8 cellular contexts compared by ENCODE assay signal in the genomic region with DNA sequence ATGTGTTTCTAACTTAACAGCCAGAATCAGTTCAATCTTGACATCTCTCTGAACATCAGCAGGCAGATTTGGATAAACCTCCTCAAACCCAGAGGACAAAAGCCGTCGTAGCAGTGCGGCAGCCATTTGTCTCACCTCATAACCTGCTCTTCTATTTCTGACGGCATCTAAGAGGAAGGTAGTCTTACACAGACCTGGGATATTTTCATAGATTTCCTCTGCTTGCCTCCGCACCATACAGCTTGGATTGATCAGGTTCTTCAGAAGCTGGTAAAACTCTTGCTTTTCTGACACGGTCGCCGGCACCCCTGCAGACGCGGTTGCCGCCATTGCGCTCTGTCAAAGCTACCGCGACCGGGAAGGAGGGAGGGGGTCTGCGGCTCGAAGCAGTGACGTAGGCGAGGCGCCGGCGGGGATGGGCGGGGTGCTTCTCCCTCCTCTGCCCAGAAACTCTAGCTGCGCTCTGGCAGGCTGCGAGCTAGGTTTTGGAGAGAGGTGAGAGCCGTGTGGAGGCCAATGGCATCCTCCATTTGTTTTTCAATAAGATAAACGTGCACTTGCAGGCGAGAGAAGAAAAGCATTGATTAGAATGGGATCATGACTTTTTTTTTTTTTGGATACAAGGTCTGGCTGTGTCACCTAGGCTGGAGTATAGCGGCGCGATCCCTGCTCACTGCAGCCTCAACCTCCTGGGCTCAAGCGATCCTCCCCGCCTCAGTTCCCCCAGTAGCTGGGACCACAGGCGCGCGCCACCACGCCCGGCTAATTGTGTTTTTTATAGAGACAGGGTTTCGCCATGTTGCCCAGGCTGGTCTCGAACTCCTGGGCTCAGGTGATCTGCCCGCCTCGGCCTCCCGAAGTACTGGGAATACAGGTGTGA. TPM values are rescaled to one million over a fixed set of nuclear protein-coding genes. Genes with fewer than 3 reads are reported as not detected.
DNase-seq lines count a peak whose midpoint lies in the region; ATAC-seq and TF ChIP-seq lines count a peak whose summit lies in the region.

A gene (minus strand): TSS at position 347 of the 880 bp plus-strand sequence. CDS start 17 bp downstream, at position 330.

- POLR2A ChIA-PET in activated B cell treated with CpG ODN at 0.5 μM for 24 hours (lab: Charles Lee) = interaction anchor here (0.6 to 1.6 kb wide), 15 partner anchors 8 to 1275 kb away, joined by 3 to 15 read pairs (median 4); a partner anchor contains a TSS

- in situ Hi-C loops in ACHN (cut with HindIII; ENCODE audit: low pct_ligation_motif_present, low pct_unique_long_range_greater_than_20kb, low sequenced_read_pairs) = no loop called here

- peaks cover 39% of the 10 kb centered on the region for H3K4me1 Mint-ChIP-seq in activated B cell treated with CpG ODN at 0.5 μM for 24 hours
- peaks cover 33 to 59% of the 10 kb centered on the region in 2 donors for H3K4me1 Mint-ChIP-seq in immature natural killer cell

- peak; percentile 82 for DNase-seq in ACHN
- DNase-seq in NCI-H2227 treated with DMSO at 0.1 percent for 48 hours (lab: John Stamatoyannopoulos, UW) = peak; percentile 93
- DNase-seq in activated B cell treated with CpG ODN at 0.5 μM for 24 hours = peak; percentile 82
- DNase-seq in cardiac fibroblast (ENCODE audit: low read depth in 2 of 2) = peak; percentile 85 to 86
- DNase-seq in immature natural killer cell = peak; percentile 87 to 88 (median 88)
- DNase-seq in smooth muscle cell of the brain vasculature (ENCODE audit: low read depth, low spot score) = peak; percentile 43

- no peak for TF ChIP-seq CTCF in activated B cell treated with CpG ODN at 0.5 μM for 24 hours (IDR thresholded peaks at IDR 0.05)
- no peak for TF ChIP-seq CTCF in cardiac fibroblast (IDR thresholded peaks at IDR 0.05; ENCODE audit: low read depth, low read length)

- intact Hi-C loops in activated B cell treated with CpG ODN at 0.5 μM for 24 hours (cut with micrococcal nuclease) = loop anchor here (1.0 to 2.0 kb wide), 3 partner anchors 8 to 183 kb away; a partner anchor contains a TSS

- H3K9me3 Mint-ChIP-seq in activated B cell treated with CpG ODN at 0.5 μM for 24 hours (peaks cover 4% of the 10 kb centered on the region), immature natural killer cell (no peaks in the 10 kb centered on the region)

- H3K27me3 Mint-ChIP-seq in activated B cell treated with CpG ODN at 0.5 μM for 24 hours (no peaks in the 10 kb centered on the region), immature natural killer cell (ENCODE audit: low read depth in 3 of 3) (peaks cover 0 to 5% (median 5%) of the 10 kb centered on the region in 3 donors)

- peak within 1 kb of the TSS; percentile 99 for H3K4me3 Mint-ChIP-seq in activated B cell treated with CpG ODN at 0.5 μM for 24 hours
- peak within 1 kb of the TSS; percentile 94 to 99 (median 97) for H3K4me3 Mint-ChIP-seq in immature natural killer cell

- ATAC-seq in GM18870 (IDR thresholded peaks at IDR 0.05; ENCODE audit: unreplicated experiment) = peak; percentile 82
- peak; percentile 97 for ATAC-seq in HG03108 (IDR thresholded peaks at IDR 0.05; ENCODE audit: unreplicated experiment)
- peak; percentile 99 for ATAC-seq in activated B cell treated with CpG ODN at 0.5 μM for 24 hours (ENCODE audit: low read depth)

- H3K27ac Mint-ChIP-seq in activated B cell treated with CpG ODN at 0.5 μM for 24 hours = peak within 1 kb of the TSS; percentile 97
- peak within 1 kb of the TSS; percentile 93 to 98 (median 96) for H3K27ac Mint-ChIP-seq in immature natural killer cell

- peak within 1 kb of the TSS; percentile 79 to 88 for H3K4me3 ChIP-seq in cardiac fibroblast (replicated peaks in 1 of 2; ENCODE audit: low read depth in 2 of 2, low read length in 2 of 2)

- CTCF ChIA-PET in activated B cell treated with CpG ODN at 0.5 μM for 24 hours (lab: Charles Lee) = interaction anchor here (0.6 kb wide), 3 partner anchors 128 to 746 kb away, joined by 3 to 4 read pairs (median 4); no protein-coding TSS in a partner anchor

- peaks cover 40% of the 10 kb centered on the region for H3K36me3 Mint-ChIP-seq in activated B cell treated with CpG ODN at 0.5 μM for 24 hours (ENCODE audit: low read depth)
- peaks cover 13 to 24% (median 23%) of the 10 kb centered on the region in 3 donors for H3K36me3 Mint-ChIP-seq in immature natural killer cell

RNA-seq across cellular contexts. Expression of the gene that starts here (rescaled TPM):
- 21.6 and 22.5 TPM in 2 replicates for total RNA-seq in activated B cell treated with CpG ODN at 0.5 μM for 24 hours
- polyA plus RNA-seq in immature natural killer cell = 10 to 100 TPM; 11.9 to 20.7 (median 16.0) TPM

Comparison
In these comparisons a context has a peak if more than half of its experiments do, and no peak if none do; other contexts are left out.
1. Peak in every context shown above with its lines: DNase-seq, ATAC-seq and H3K4me3 ChIP-seq.
2. DNase-seq: peak in every context shown above with its lines; median percentile 93 in NCI-H2227 treated with DMSO at 0.1 percent for 48 hours; 88 in immature natural killer cell; 86 in cardiac fibroblast; 82 in ACHN; 82 in activated B cell treated with CpG ODN at 0.5 μM for 24 hours; 43 in smooth muscle cell of the brain vasculature.